In genomic region chr4:10666616-10667015, GRCh38 we compare ENCODE assay signal across 11 cellular contexts.
"Had no signal": no experiment of that assay in that cellular context is flagged by ENCODE, and none has a peak within 500 bp of the region (broad histone marks: within the 10 kb centered on the region; RNA-seq: fewer than 3 reads in every experiment).

No MANE protein-coding gene starts in this region.

- DNase-seq: activated CD4-positive, alpha-beta T cell treated with anti-CD3 and anti-CD28 coated beads, Interleukin-2, amount 50 U/mL, for 48 hours; activated T-cell treated with anti-CD3 and anti-CD28 coated beads for 4 hours; effector memory CD8-positive, alpha-beta T cell; left ventricle myocardium superior; mucosa of descending colon; naive B cell; stimulated activated CD4-positive, alpha-beta T cell treated with anti-CD3 and anti-CD28 coated beads, Interleukin-2, amount 100 ng/mL, for 24 hours; stimulated activated naive CD8-positive, alpha-beta T cell treated with anti-CD3 and anti-CD28 coated beads, Interleukin-15, Interleukin-2, amounts not matched to agents 100 U/mL and 50 U/mL, for 24 hours; tibial artery had no signal

- H3K27ac ChIP-seq: prostate gland, right atrium auricular region, tibial artery had no signal
